22 cellular contexts compared by ENCODE assay signal in genomic region chr14:52154992-52155655, GRCh38.
A peak's percentile ranks its signal among the peaks of the same experiment; 100 is the strongest.
DNase-seq lines count a peak whose midpoint lies in the region; ATAC-seq and TF ChIP-seq lines count a peak whose summit lies in the region.
"Had no signal": no experiment of that assay in that cellular context is flagged by ENCODE, and none has a peak within 500 bp of the region (broad histone marks: within the 10 kb centered on the region; RNA-seq: fewer than 3 reads in every experiment).

No MANE protein-coding gene starts in this region.

- peaks cover 13% of the 10 kb centered on the region for H3K36me3 Mint-ChIP-seq in activated CD8-positive, alpha-beta memory T cell treated with anti-CD3 and anti-CD28 coated beads, Interleukin-2, amount 10 ng/mL, durations not matched to agents 7 days and 5 days
- H3K36me3 Mint-ChIP-seq in activated CD8-positive, alpha-beta T cell treated with anti-CD3 and anti-CD28 coated beads, Interleukin-2, amount 10 ng/mL, durations not matched to agents 7 days and 5 days (ENCODE audit: low read depth) = peaks cover 33% of the 10 kb centered on the region
- H3K36me3 Mint-ChIP-seq in stimulated activated effector memory CD8-positive, alpha-beta T cell treated with anti-CD3 and anti-CD28 coated beads, Interleukin-12 subunit alpha, Interleukin-12 subunit beta, amount 100 ng/mL, for 72 hours = no peaks in the 10 kb centered on the region

- no peak for DNase-seq in activated CD8-positive, alpha-beta memory T cell treated with anti-CD3 and anti-CD28 coated beads, Interleukin-2, amount 10 ng/mL, durations not matched to agents 7 days and 5 days
- no peak for DNase-seq in activated CD8-positive, alpha-beta memory T cell treated with anti-CD3 and anti-CD28 coated beads for 24 hours
- DNase-seq in activated CD8-positive, alpha-beta T cell treated with anti-CD3 and anti-CD28 coated beads, Interleukin-2, amount 10 ng/mL, durations not matched to agents 7 days and 5 days = peak; percentile 72
- DNase-seq in stimulated activated effector memory CD8-positive, alpha-beta T cell treated with anti-CD3 and anti-CD28 coated beads, Interleukin-12 subunit alpha, Interleukin-12 subunit beta, amount 100 ng/mL, for 72 hours (ENCODE audit: low spot score in 2 of 2) = no peak
- no peak for DNase-seq in T-helper 1 cell
- DNase-seq in NCI-H128 (lab: John Stamatoyannopoulos, UW; ENCODE audit: unreplicated experiment) = no peak
- DNase-seq: activated gamma-delta T cell; erythroblast; foreskin keratinocyte; hypothalamus; KBM-7; NCI-H187; NCI-H345; right cardiac atrium; SJCRH30; stimulated activated CD8-positive, alpha-beta memory T cell treated with anti-CD3 and anti-CD28 coated beads, Interleukin-4, amount 100 ng/mL, for 48 hours; uterus had no signal

- peak; percentile 58 for ATAC-seq in activated CD8-positive, alpha-beta memory T cell treated with anti-CD3 and anti-CD28 coated beads, Interleukin-2, amount 10 ng/mL, durations not matched to agents 7 days and 5 days
- ATAC-seq in HG02884 (IDR thresholded peaks at IDR 0.05; ENCODE audit: unreplicated experiment) (peak; percentile 63), SK-N-SH treated with all-trans-retinoic acid at 6 μM for 48 hours (no peak)
- peak; percentile 86 for ATAC-seq in activated CD8-positive, alpha-beta T cell treated with anti-CD3 and anti-CD28 coated beads, Interleukin-2, amount 10 ng/mL, durations not matched to agents 7 days and 5 days
- peak; percentile 95 for ATAC-seq in stimulated activated effector memory CD8-positive, alpha-beta T cell treated with anti-CD3 and anti-CD28 coated beads, Interleukin-12 subunit alpha, Interleukin-12 subunit beta, amount 100 ng/mL, for 72 hours
- ATAC-seq: A549, foreskin keratinocyte, GM23338, Panc1, right cardiac atrium had no signal

- peak overlapping the region; percentile 58 for H3K27ac Mint-ChIP-seq in activated CD8-positive, alpha-beta memory T cell treated with anti-CD3 and anti-CD28 coated beads, Interleukin-2, amount 10 ng/mL, durations not matched to agents 7 days and 5 days
- peak overlapping the region; percentile 85 for H3K27ac Mint-ChIP-seq in activated CD8-positive, alpha-beta T cell treated with anti-CD3 and anti-CD28 coated beads, Interleukin-2, amount 10 ng/mL, durations not matched to agents 7 days and 5 days
- H3K27ac Mint-ChIP-seq in stimulated activated effector memory CD8-positive, alpha-beta T cell treated with anti-CD3 and anti-CD28 coated beads, Interleukin-12 subunit alpha, Interleukin-12 subunit beta, amount 100 ng/mL, for 72 hours = peak overlapping the region; percentile 60
- H3K27ac Mint-ChIP-seq: GM23338 had no signal

- CTCF ChIA-PET in activated CD8-positive, alpha-beta memory T cell treated with anti-CD3 and anti-CD28 coated beads, Interleukin-2, amount 10 ng/mL, durations not matched to agents 7 days and 5 days (lab: Charles Lee) = no interaction called here
- CTCF ChIA-PET in activated CD8-positive, alpha-beta T cell treated with anti-CD3 and anti-CD28 coated beads, Interleukin-2, amount 10 ng/mL, durations not matched to agents 7 days and 5 days (lab: Charles Lee) = interaction anchor here (0.7 kb wide), 1 partner anchor 113 kb away, joined by 3 read pairs; no protein-coding TSS in a partner anchor

- H3K4me1 Mint-ChIP-seq in activated CD8-positive, alpha-beta memory T cell treated with anti-CD3 and anti-CD28 coated beads, Interleukin-2, amount 10 ng/mL, durations not matched to agents 7 days and 5 days = peaks cover 18% of the 10 kb centered on the region
- peaks cover 58% of the 10 kb centered on the region for H3K4me1 Mint-ChIP-seq in activated CD8-positive, alpha-beta T cell treated with anti-CD3 and anti-CD28 coated beads, Interleukin-2, amount 10 ng/mL, durations not matched to agents 7 days and 5 days (ENCODE audit: low read depth)
- H3K4me1 Mint-ChIP-seq in stimulated activated effector memory CD8-positive, alpha-beta T cell treated with anti-CD3 and anti-CD28 coated beads, Interleukin-12 subunit alpha, Interleukin-12 subunit beta, amount 100 ng/mL, for 72 hours = peaks cover 53% of the 10 kb centered on the region
- H3K4me1 Mint-ChIP-seq: GM23338 had no signal

- POLR2A ChIA-PET in activated CD8-positive, alpha-beta T cell treated with anti-CD3 and anti-CD28 coated beads, Interleukin-2, amount 10 ng/mL, durations not matched to agents 7 days and 5 days (lab: Charles Lee) = no interaction called here

- no peak overlapping the region for H3K4me3 Mint-ChIP-seq in activated CD8-positive, alpha-beta memory T cell treated with anti-CD3 and anti-CD28 coated beads, Interleukin-2, amount 10 ng/mL, durations not matched to agents 7 days and 5 days
- peak overlapping the region; percentile 53 for H3K4me3 Mint-ChIP-seq in activated CD8-positive, alpha-beta T cell treated with anti-CD3 and anti-CD28 coated beads, Interleukin-2, amount 10 ng/mL, durations not matched to agents 7 days and 5 days
- H3K4me3 Mint-ChIP-seq in stimulated activated effector memory CD8-positive, alpha-beta T cell treated with anti-CD3 and anti-CD28 coated beads, Interleukin-12 subunit alpha, Interleukin-12 subunit beta, amount 100 ng/mL, for 72 hours = peak overlapping the region; percentile 28
- H3K4me3 Mint-ChIP-seq: GM23338 had no signal

- H3K9me3 Mint-ChIP-seq in activated CD8-positive, alpha-beta memory T cell treated with anti-CD3 and anti-CD28 coated beads, Interleukin-2, amount 10 ng/mL, durations not matched to agents 7 days and 5 days (ENCODE audit: low read depth) = peaks cover 5% of the 10 kb centered on the region
- H3K9me3 Mint-ChIP-seq in activated CD8-positive, alpha-beta T cell treated with anti-CD3 and anti-CD28 coated beads, Interleukin-2, amount 10 ng/mL, durations not matched to agents 7 days and 5 days (ENCODE audit: insufficient read depth) = peaks cover 17% of the 10 kb centered on the region
- no peaks in the 10 kb centered on the region for H3K9me3 Mint-ChIP-seq in stimulated activated effector memory CD8-positive, alpha-beta T cell treated with anti-CD3 and anti-CD28 coated beads, Interleukin-12 subunit alpha, Interleukin-12 subunit beta, amount 100 ng/mL, for 72 hours
- H3K9me3 Mint-ChIP-seq: GM23338 had no signal

- H3K27me3 Mint-ChIP-seq in activated CD8-positive, alpha-beta memory T cell treated with anti-CD3 and anti-CD28 coated beads, Interleukin-2, amount 10 ng/mL, durations not matched to agents 7 days and 5 days = no peaks in the 10 kb centered on the region
- H3K27me3 Mint-ChIP-seq in activated CD8-positive, alpha-beta T cell treated with anti-CD3 and anti-CD28 coated beads, Interleukin-2, amount 10 ng/mL, durations not matched to agents 7 days and 5 days (ENCODE audit: low read depth) = no peaks in the 10 kb centered on the region

TF ChIP-seq in SK-N-SH treated with all-trans-retinoic acid at 6 μM for 48 hours, 23 proteins besides CTCF, POLR2A, EP300 and RAD21:
- no peak for TF ChIP-seq PPARA (CRISPR knock-in tag; IDR thresholded peaks at IDR 0.05; ENCODE audit: borderline replicate concordance)
- no peak for TF ChIP-seq ZC3H10 (CRISPR knock-in tag; IDR thresholded peaks at IDR 0.05)
- TF ChIP-seq CREB5 (CRISPR knock-in tag; IDR thresholded peaks at IDR 0.05; ENCODE audit: low read depth) = no peak
- TF ChIP-seq PATZ1 (CRISPR knock-in tag; IDR thresholded peaks at IDR 0.05; ENCODE audit: borderline replicate concordance) = no peak
- TF ChIP-seq POU6F1 (CRISPR knock-in tag; IDR thresholded peaks at IDR 0.05; ENCODE audit: borderline replicate concordance, low read depth) = no peak
- TF ChIP-seq SNAI2 (CRISPR knock-in tag; IDR thresholded peaks at IDR 0.05) = no peak
- TF ChIP-seq CSDC2 (CRISPR knock-in tag; IDR thresholded peaks at IDR 0.05) = no peak
- no peak for TF ChIP-seq OSR1 (CRISPR knock-in tag; IDR thresholded peaks at IDR 0.05)
- TF ChIP-seq BACH2 (CRISPR knock-in tag; IDR thresholded peaks at IDR 0.05; ENCODE audit: borderline replicate concordance) = no peak
- TF ChIP-seq GLIS3 (CRISPR knock-in tag; IDR thresholded peaks at IDR 0.05) = no peak
- TF ChIP-seq ESRRG (CRISPR knock-in tag; IDR thresholded peaks at IDR 0.05) = no peak
